In genomic region chr18:78793313-78793712, GRCh38 we compare ENCODE assay signal across 19 cellular contexts.
A peak's percentile ranks its signal among the peaks of the same experiment; 100 is the strongest.
DNase-seq lines count a peak whose midpoint lies in the region; ATAC-seq and TF ChIP-seq lines count a peak whose summit lies in the region.
"Had no signal": no experiment of that assay in that cellular context is flagged by ENCODE, and none has a peak within 500 bp of the region (broad histone marks: within the 10 kb centered on the region; RNA-seq: fewer than 3 reads in every experiment).

No MANE protein-coding gene starts in this region.

- no peaks in the 10 kb centered on the region for H3K9me3 ChIP-seq in SK-N-SH
- no peaks in the 10 kb centered on the region for H3K9me3 ChIP-seq in neuronal stem cell (replicated peaks in 1 of 2; ENCODE audit: control insufficient read depth in 2 of 2, insufficient read depth in 1 of 2, low read depth in 1 of 2, low read length in 2 of 2)
- no peaks in the 10 kb centered on the region for H3K9me3 ChIP-seq in Karpas-422 (ENCODE audit: low read length)
- H3K9me3 ChIP-seq: A549 had no signal

- no peak overlapping the region for H3K4ac ChIP-seq in neuronal stem cell (ENCODE audit: low read length)

- H2AK5ac ChIP-seq in neuronal stem cell (ENCODE audit: low read depth, low read length), result no peak overlapping the region

- H3F3A ChIP-seq in SK-N-SH (replicated peaks; ENCODE audit: insufficient read depth), result no peaks in the 10 kb centered on the region

- no peak overlapping the region for H3K4me2 ChIP-seq in SK-N-SH
- H3K4me2 ChIP-seq in neuronal stem cell (ENCODE audit: insufficient read depth, low read length, poor library complexity, severe bottlenecking), result no peak overlapping the region
- no peak overlapping the region for H3K4me2 ChIP-seq in Karpas-422 (ENCODE audit: low read depth, low read length, poor library complexity, severe bottlenecking)
- H3K4me2 ChIP-seq: A549 had no signal

- H3K18ac ChIP-seq in neuronal stem cell (ENCODE audit: low read length), result no peak overlapping the region

- no peaks in the 10 kb centered on the region for H3K4me1 ChIP-seq in SK-N-SH (ENCODE audit: control insufficient read depth in 1 of 2, insufficient read depth in 2 of 2, low read depth in 1 of 2, low read length in 1 of 2)
- no peaks in the 10 kb centered on the region for H3K4me1 ChIP-seq in neuronal stem cell (ENCODE audit: control insufficient read depth in 2 of 2, insufficient read depth in 1 of 2, low read depth in 1 of 2, low read length in 2 of 2)
- H3K4me1 ChIP-seq in Karpas-422 (ENCODE audit: low read length), result no peaks in the 10 kb centered on the region
- H3K4me1 ChIP-seq: A549 had no signal

- CTCF ChIA-PET in SK-N-SH (lab: Yijun Ruan, JAX), result no interaction called here

- DNase-seq in SK-N-SH, result no peak
- peak; percentile 48 for DNase-seq in iPS-NIHi7 (ENCODE audit: extremely low spot score)
- no peak for DNase-seq in neuronal stem cell (ENCODE audit: low spot score)
- DNase-seq in SHP77 treated with DMSO at 0.1 percent for 48 hours (lab: John Stamatoyannopoulos, UW), result no peak
- no peak for DNase-seq in activated CD4-positive, alpha-beta T cell treated with anti-CD3 and anti-CD28 coated beads for 1 hour
- no peak for DNase-seq in Karpas-422
- DNase-seq: AML-193; CD4-positive, alpha-beta T cell; DMS153; DMS79; GDM1; GOT3; H9 had no signal

- peak overlapping the region; percentile 63 for H3K14ac ChIP-seq in neuronal stem cell (ENCODE audit: low read length)

- TF ChIP-seq CTCF in SK-N-SH (IDR thresholded peaks at IDR 0.05), result no peak

- WGBS in SK-N-SH (ENCODE audit: low lambda C conversion rate), result 17% methylated on average over 11 of the region's 11 CpGs
- no CpG with 5 or more reads among the region's 11 CpGs for WGBS in neuronal stem cell (ENCODE audit: extremely low coverage in 2 of 2, insufficient read length in 2 of 2, insufficient replicate concordance in 1 of 2), 2 donors

- H3K27ac ChIP-seq in SK-N-SH (ENCODE audit: low read depth in 2 of 2, low read length in 1 of 2) (no peak overlapping the region), neuronal stem cell (replicated peaks; ENCODE audit: low read length) (no peak overlapping the region), Karpas-422 (ENCODE audit: low read length) (no peak overlapping the region)
- H3K27ac ChIP-seq: 22Rv1, A549, C4-2B, HL-60 had no signal

- no peaks in the 10 kb centered on the region for H3K36me3 ChIP-seq in SK-N-SH (replicated peaks in 1 of 2; ENCODE audit: control insufficient read depth in 1 of 2, insufficient read depth in 2 of 2, low read length in 1 of 2)
- no peaks in the 10 kb centered on the region for H3K36me3 ChIP-seq in neuronal stem cell (replicated peaks in 1 of 2; ENCODE audit: control insufficient read depth in 2 of 2, insufficient read depth in 2 of 2, low read length in 2 of 2)
- H3K36me3 ChIP-seq in Karpas-422 (ENCODE audit: insufficient read depth, low read length), result no peaks in the 10 kb centered on the region

- POLR2A ChIA-PET in SK-N-SH (lab: Yijun Ruan, JAX), result no interaction called here

- no peaks in the 10 kb centered on the region for H3K79me2 ChIP-seq in SK-N-SH (ENCODE audit: insufficient read depth)
- H3K79me2 ChIP-seq in Karpas-422 (ENCODE audit: low read length), result no peaks in the 10 kb centered on the region

- no peak overlapping the region for H4K8ac ChIP-seq in neuronal stem cell (ENCODE audit: low read depth, low read length)

- H3K9me2 ChIP-seq in SK-N-SH (no peaks in the 10 kb centered on the region), Karpas-422 (replicated peaks; ENCODE audit: insufficient read depth, low read length) (no peaks in the 10 kb centered on the region)

- no peak overlapping the region for H4K91ac ChIP-seq in neuronal stem cell (ENCODE audit: low read depth, low read length, poor library complexity)

- TF ChIP-seq EP300 in SK-N-SH (IDR thresholded peaks at IDR 0.05; ENCODE audit: borderline replicate concordance in 1 of 2, low read depth in 1 of 2, low read length in 1 of 2) (no peak), Ishikawa (IDR thresholded peaks at IDR 0.05; ENCODE audit: borderline replicate concordance) (no peak)

- H2BK15ac ChIP-seq in neuronal stem cell (ENCODE audit: low read length), result no peak overlapping the region

- H3K23ac ChIP-seq in neuronal stem cell (ENCODE audit: low read depth, low read length, poor library complexity), result no peak overlapping the region

- TF ChIP-seq RAD21 in SK-N-SH (IDR thresholded peaks at IDR 0.05; ENCODE audit: low read length) (no peak), Ishikawa (IDR thresholded peaks at IDR 0.05; ENCODE audit: low read depth) (no peak)

- H4K20me1 ChIP-seq in SK-N-SH (ENCODE audit: insufficient read depth) (no peaks in the 10 kb centered on the region), Karpas-422 (ENCODE audit: insufficient read depth, low read depth, low read length) (no peaks in the 10 kb centered on the region)

- H2BK120ac ChIP-seq in neuronal stem cell (ENCODE audit: low read depth, low read length), result no peak overlapping the region

- H2AFZ ChIP-seq in SK-N-SH (ENCODE audit: low read depth) (no peak overlapping the region), neuronal stem cell (ENCODE audit: low read length) (no peak overlapping the region), Karpas-422 (ENCODE audit: low read length) (no peak overlapping the region)

- H3K4me3 ChIP-seq in SK-N-SH (ENCODE audit: low read depth in 2 of 2, low read length in 1 of 2) (no peak overlapping the region), neuronal stem cell (ENCODE audit: low read length in 2 of 2) (no peak overlapping the region), Karpas-422 (ENCODE audit: low read length) (no peak overlapping the region)
- H3K4me3 ChIP-seq: A549 had no signal

- peaks cover 18% of the 10 kb centered on the region for H3K27me3 ChIP-seq in SK-N-SH (ENCODE audit: insufficient read depth)
- no peaks in the 10 kb centered on the region for H3K27me3 ChIP-seq in neuronal stem cell (ENCODE audit: control insufficient read depth in 3 of 3, insufficient read depth in 3 of 3, low read depth in 1 of 3, low read length in 3 of 3)
- no peaks in the 10 kb centered on the region; the same call in 1 of the 2 replicates for H3K27me3 ChIP-seq in Karpas-422 (ENCODE audit: low read length)

- ATAC-seq in SK-N-SH treated with all-trans-retinoic acid at 6 μM for 48 hours, result no peak
- ATAC-seq: A549 had no signal

- no peak overlapping the region for H2BK12ac ChIP-seq in neuronal stem cell (ENCODE audit: low read length)

- no peaks in the 10 kb centered on the region for H3K79me1 ChIP-seq in neuronal stem cell (ENCODE audit: low read depth, low read length)

- H2BK5ac ChIP-seq in neuronal stem cell (ENCODE audit: low read length), result no peak overlapping the region

- no peak overlapping the region for H3K9ac ChIP-seq in SK-N-SH
- H3K9ac ChIP-seq in neuronal stem cell (ENCODE audit: low read depth, low read length, poor library complexity), result no peak overlapping the region
- H3K9ac ChIP-seq in Karpas-422 (ENCODE audit: low read length), result no peak overlapping the region

TF ChIP-seq in SK-N-SH, 30 proteins besides CTCF, POLR2A, EP300 and RAD21 (continues in another document):
- no peak for TF ChIP-seq FOXM1 (IDR thresholded peaks at IDR 0.05; ENCODE audit: low read depth)

TF ChIP-seq in SK-N-SH treated with all-trans-retinoic acid at 6 μM for 48 hours, 23 proteins besides CTCF, POLR2A, EP300 and RAD21 (continues in another document):
- TF ChIP-seq RARB (CRISPR knock-in tag; IDR thresholded peaks at IDR 0.05) (no peak), ZC3H10 (CRISPR knock-in tag; IDR thresholded peaks at IDR 0.05) (no peak), BACH2 (CRISPR knock-in tag; IDR thresholded peaks at IDR 0.05; ENCODE audit: borderline replicate concordance) (no peak)

TF ChIP-seq in Ishikawa, 13 proteins besides CTCF, POLR2A, EP300 and RAD21:
- no peak for TF ChIP-seq TEAD4 (IDR thresholded peaks at IDR 0.05)
- peak; percentile 58; the same call in 1 of the 2 replicates for TF ChIP-seq REST (IDR thresholded peaks at IDR 0.05; ENCODE audit: low read depth)
- TF ChIP-seq EGR1 (IDR thresholded peaks at IDR 0.05), result no peak
- no peak for TF ChIP-seq CREB1 (IDR thresholded peaks at IDR 0.05; ENCODE audit: low read depth)
